Comparison of ENCODE assay signal across 8 cellular contexts in the genomic region with DNA sequence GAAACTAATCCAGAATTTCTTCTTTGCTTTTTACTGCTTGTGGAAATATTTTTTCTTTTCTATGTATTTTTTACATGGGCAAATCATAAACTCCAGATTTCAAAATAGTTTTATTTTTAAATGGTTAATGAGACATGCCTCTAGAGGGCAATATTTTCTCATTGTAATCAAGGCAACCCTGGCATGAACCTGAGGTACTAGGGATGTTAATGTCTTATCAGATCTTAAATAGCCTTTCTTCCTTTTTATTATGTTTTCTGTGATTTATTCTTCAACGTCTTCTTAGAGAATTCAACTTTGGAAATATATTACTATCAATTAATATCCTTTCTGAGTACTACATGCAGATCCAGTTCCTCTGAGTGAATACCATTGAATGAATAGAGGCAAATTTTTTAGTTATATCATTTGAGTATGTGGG.
DNase-seq lines count a peak whose midpoint lies in the region; ATAC-seq, FAIRE-seq and TF ChIP-seq lines count a peak whose summit lies in the region.

No MANE protein-coding gene starts in this region.

- H3K4me1 ChIP-seq in OCI-LY1 (ENCODE audit: insufficient read depth, low read length, severe bottlenecking) (no peaks in the 10 kb centered on the region), pancreas (no peaks in the 10 kb centered on the region)

- H3K9me2 ChIP-seq in OCI-LY1 (ENCODE audit: low read depth, low read length) = no peaks in the 10 kb centered on the region

- no peaks in the 10 kb centered on the region for H4K20me1 ChIP-seq in OCI-LY1 (ENCODE audit: insufficient read depth, low read length)

- no peaks in the 10 kb centered on the region for H3K79me2 ChIP-seq in OCI-LY1 (ENCODE audit: insufficient read depth, low read length)

- H2AFZ ChIP-seq in OCI-LY1 (ENCODE audit: low read length) = no peak overlapping the region

- no peaks in the 10 kb centered on the region for H3K36me3 ChIP-seq in OCI-LY1 (ENCODE audit: insufficient read depth, low read length)
- no peaks in the 10 kb centered on the region for H3K36me3 ChIP-seq in pancreas

- H3F3A ChIP-seq in OCI-LY1 (ENCODE audit: insufficient read depth, low read length) = no peaks in the 10 kb centered on the region

- peak; percentile 83 for TF ChIP-seq CTCF in C4-2B (conservative IDR thresholded peaks at IDR 0.05)
- peak; percentile 62 for TF ChIP-seq CTCF in OCI-LY1 (IDR thresholded peaks at IDR 0.05; ENCODE audit: low read length)
- TF ChIP-seq CTCF in pancreas (IDR thresholded peaks at IDR 0.05) = peak in 2 of 4 donors; percentile 18 to 23
- TF ChIP-seq CTCF in omental fat pad (IDR thresholded peaks at IDR 0.05) = no peak

- H3K4me3 ChIP-seq in OCI-LY1 (ENCODE audit: low read depth, low read length, poor library complexity, severe bottlenecking) (no peak overlapping the region), pancreas (no peak overlapping the region)

- peak; percentile 97 for FAIRE-seq in endometrium (lab: Jason Lieb, UNC)
- peak; percentile 92 for FAIRE-seq in pancreas (lab: Jason Lieb, UNC)

- H3K27ac ChIP-seq in C4-2B (no peak overlapping the region), OCI-LY1 (ENCODE audit: low read depth, low read length, poor library complexity, severe bottlenecking) (no peak overlapping the region), pancreas (no peak overlapping the region)

- no peak overlapping the region for H3K9ac ChIP-seq in OCI-LY1 (ENCODE audit: low read length)

- peak; percentile 74 for DNase-seq in HCEC 1CT
- no peak for DNase-seq in pancreas
- DNase-seq in omental fat pad (ENCODE audit: low spot score) = no peak

- intact Hi-C loops in pancreas (cut with DNase I) = loop anchor here in 1 of 3 donors (10.0 kb wide), 1 partner anchor 392 kb away; a partner anchor contains a TSS

- peak in 3 of 4 donors; percentile 58 to 66 (median 63) for ATAC-seq in pancreas
- ATAC-seq in omental fat pad (ENCODE audit: low FRiP score) = no peak
- ATAC-seq in GM19397 (IDR thresholded peaks at IDR 0.05; ENCODE audit: unreplicated experiment) = no peak
- no peak for ATAC-seq in GM21515 (IDR thresholded peaks at IDR 0.05; ENCODE audit: unreplicated experiment)

- WGBS in pancreas, 2 donors = 0% methylated on average over 1 of the region's 1 CpG

- H3K27me3 ChIP-seq in OCI-LY1 (ENCODE audit: insufficient read depth, low read length) (no peaks in the 10 kb centered on the region), pancreas (no peaks in the 10 kb centered on the region)

- H3K4me2 ChIP-seq in OCI-LY1 (ENCODE audit: low read length) = no peak overlapping the region

- H3K9me3 ChIP-seq in OCI-LY1 (ENCODE audit: low read length) (no peaks in the 10 kb centered on the region), pancreas (no peaks in the 10 kb centered on the region)

Comparison
In these comparisons a context has a peak if more than half of its experiments do, and no peak if none do; other contexts are left out.
1. CTCF ChIP-seq: peak in C4-2B (single experiment) and OCI-LY1 (single experiment); none in omental fat pad (0 of 3).
2. ATAC-seq: peak in pancreas (3 of 4); none in omental fat pad (single experiment), GM19397 (single experiment) and GM21515 (single experiment).